In the genomic region with DNA sequence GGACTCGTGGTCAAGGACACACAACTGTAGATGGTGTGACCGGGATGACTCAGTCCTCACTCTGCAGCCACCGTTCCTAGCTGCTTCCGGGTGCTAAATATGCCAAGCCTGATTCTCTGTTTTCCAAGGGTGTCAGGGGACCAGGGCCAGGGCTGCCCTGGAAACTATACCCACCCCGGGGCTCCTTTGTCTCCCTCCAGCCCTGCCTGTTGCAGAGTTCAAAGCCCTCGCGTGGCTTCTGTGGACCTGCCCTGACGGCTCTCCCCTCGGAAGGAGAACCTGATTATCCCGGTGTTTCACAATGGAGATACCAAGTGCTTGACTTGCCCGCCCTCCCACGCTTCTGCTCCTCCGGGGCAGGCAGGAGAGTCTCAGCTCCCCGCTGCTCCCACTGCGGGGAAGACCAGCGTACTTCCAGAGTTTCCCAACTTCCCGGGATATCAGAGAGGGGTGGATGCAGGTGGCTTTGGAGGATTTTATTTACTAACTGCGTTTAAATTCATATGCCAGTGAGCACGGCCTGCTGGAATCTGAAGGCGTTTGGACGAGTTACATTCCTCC, we compare ENCODE assay signal across 1 cellular context.
TF ChIP-seq lines count a peak whose summit lies in the region.

No MANE protein-coding gene starts in this region.

TF ChIP-seq in IMR-90, 13 proteins besides CTCF, POLR2A, EP300 and RAD21:
- TF ChIP-seq CHD1 (IDR thresholded peaks at IDR 0.05; ENCODE audit: low read depth, low read length): no peak
- no peak for TF ChIP-seq RFX5 (IDR thresholded peaks at IDR 0.05; ENCODE audit: low read depth, low read length)
- TF ChIP-seq RCOR1 (IDR thresholded peaks at IDR 0.05; ENCODE audit: insufficient replicate concordance, low read length): no peak
- no peak for TF ChIP-seq BHLHE40 (IDR thresholded peaks at IDR 0.05; ENCODE audit: low read depth, low read length)
- TF ChIP-seq MAZ (IDR thresholded peaks at IDR 0.05; ENCODE audit: borderline replicate concordance, low read depth, low read length): no peak
TF ChIP-seq in IMR-90: peak in this region for 0.
